In the genomic region with DNA sequence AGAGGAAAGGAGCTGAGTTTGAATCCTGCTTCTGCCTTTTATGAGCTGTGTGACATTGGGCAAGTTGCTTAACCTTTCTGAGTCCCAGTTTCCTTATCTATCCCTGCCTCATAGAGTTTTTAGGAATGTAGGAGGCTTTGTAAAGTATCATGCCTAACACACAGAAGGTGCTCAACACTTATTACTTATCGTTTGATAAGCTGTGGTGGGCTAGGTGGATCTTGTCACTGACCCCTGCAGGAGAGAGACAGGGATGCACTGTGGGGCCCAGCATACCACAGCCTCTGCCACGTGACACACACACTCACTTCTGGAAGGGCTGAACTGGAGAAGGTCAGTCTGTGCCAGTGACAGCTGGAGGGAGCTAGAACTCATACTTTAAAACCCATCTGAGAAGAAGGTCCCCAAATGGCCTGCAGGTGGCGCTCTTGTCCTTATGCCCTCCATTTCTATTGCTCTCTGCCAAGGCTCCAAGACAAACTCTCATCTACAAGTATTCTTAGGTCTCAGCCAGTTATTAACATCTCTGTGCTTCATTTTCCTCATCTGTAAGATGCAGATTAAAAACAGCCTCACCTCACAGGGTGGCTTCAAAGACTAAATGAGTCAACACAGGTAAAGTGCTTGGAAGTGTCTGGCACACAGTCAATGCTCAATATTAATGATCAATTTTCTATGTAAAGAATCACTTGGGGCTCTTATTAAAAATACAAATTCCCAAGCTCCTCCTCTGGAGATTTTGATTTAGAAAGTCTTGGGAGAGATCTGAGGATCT, we compare ENCODE assay signal across 1 cellular context.
TF ChIP-seq lines count a peak whose summit lies in the region.

No MANE protein-coding gene starts in this region.

TF ChIP-seq in HepG2, 621 proteins besides CTCF, POLR2A, EP300 and RAD21 (continued from another document and continues in another):
- TF ChIP-seq, protein P1, sequence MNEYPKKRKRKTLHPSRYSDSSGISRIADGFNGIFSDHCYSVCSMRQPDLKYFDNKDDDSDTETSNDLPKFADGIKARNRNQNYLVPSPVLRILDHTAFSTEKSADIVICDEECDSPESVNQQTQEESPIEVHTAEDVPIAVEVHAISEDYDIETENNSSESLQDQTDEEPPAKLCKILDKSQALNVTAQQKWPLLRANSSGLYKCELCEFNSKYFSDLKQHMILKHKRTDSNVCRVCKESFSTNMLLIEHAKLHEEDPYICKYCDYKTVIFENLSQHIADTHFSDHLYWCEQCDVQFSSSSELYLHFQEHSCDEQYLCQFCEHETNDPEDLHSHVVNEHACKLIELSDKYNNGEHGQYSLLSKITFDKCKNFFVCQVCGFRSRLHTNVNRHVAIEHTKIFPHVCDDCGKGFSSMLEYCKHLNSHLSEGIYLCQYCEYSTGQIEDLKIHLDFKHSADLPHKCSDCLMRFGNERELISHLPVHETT (CRISPR knock-in tag; conservative IDR thresholded peaks at IDR 0.05) = no peak
- TF ChIP-seq, protein P2, sequence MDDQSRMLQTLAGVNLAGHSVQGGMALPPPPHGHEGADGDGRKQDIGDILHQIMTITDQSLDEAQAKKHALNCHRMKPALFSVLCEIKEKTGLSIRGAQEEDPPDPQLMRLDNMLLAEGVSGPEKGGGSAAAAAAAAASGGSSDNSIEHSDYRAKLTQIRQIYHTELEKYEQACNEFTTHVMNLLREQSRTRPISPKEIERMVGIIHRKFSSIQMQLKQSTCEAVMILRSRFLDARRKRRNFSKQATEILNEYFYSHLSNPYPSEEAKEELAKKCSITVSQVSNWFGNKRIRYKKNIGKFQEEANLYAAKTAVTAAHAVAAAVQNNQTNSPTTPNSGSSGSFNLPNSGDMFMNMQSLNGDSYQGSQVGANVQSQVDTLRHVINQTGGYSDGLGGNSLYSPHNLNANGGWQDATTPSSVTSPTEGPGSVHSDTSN (CRISPR knock-in tag; IDR thresholded peaks at IDR 0.05; ENCODE audit: borderline replicate concordance) = no peak
- TF ChIP-seq ZMYM2 (CRISPR knock-in tag; IDR thresholded peaks at IDR 0.05) (peak; percentile 22; the same call in 1 of the 2 replicates), ZNF460 (CRISPR knock-in tag; IDR thresholded peaks at IDR 0.05; ENCODE audit: borderline replicate concordance) (no peak), ZSCAN21 (CRISPR knock-in tag; IDR thresholded peaks at IDR 0.05; ENCODE audit: borderline replicate concordance) (no peak), HOXD1 (CRISPR knock-in tag; IDR thresholded peaks at IDR 0.05) (no peak), MAFG (CRISPR knock-in tag; IDR thresholded peaks at IDR 0.05) (no peak), THYN1 (CRISPR knock-in tag; IDR thresholded peaks at IDR 0.05; ENCODE audit: borderline replicate concordance, low read depth) (no peak), TCF12 (IDR thresholded peaks at IDR 0.05) (no peak), TCF12 (CRISPR knock-in tag; IDR thresholded peaks at IDR 0.05) (no peak), NPAS2 (CRISPR knock-in tag; IDR thresholded peaks at IDR 0.05; ENCODE audit: borderline replicate concordance) (no peak), FLYWCH1 (CRISPR knock-in tag; IDR thresholded peaks at IDR 0.05) (no peak), KDM2A (CRISPR knock-in tag; IDR thresholded peaks at IDR 0.05; ENCODE audit: borderline replicate concordance, low read depth) (0 out of 2 replicates have a peak, but pooled peaks have one; percentile 31), NCOA5 (CRISPR knock-in tag; IDR thresholded peaks at IDR 0.05) (no peak), MYC (CRISPR knock-in tag; IDR thresholded peaks at IDR 0.05; ENCODE audit: borderline replicate concordance) (0 out of 2 replicates have a peak, but pooled peaks have one; percentile 38), ZNF326 (CRISPR knock-in tag; IDR thresholded peaks at IDR 0.05; ENCODE audit: borderline replicate concordance) (no peak), BHLHE40 (IDR thresholded peaks at IDR 0.05; ENCODE audit: low read length) (peak; percentile 81), ZSCAN12 (CRISPR knock-in tag; IDR thresholded peaks at IDR 0.05) (no peak), MAFK (conservative IDR thresholded peaks at IDR 0.05 in 1 of 2, IDR thresholded peaks at IDR 0.05 in 1 of 2; ENCODE audit: low read length in 2 of 2) (no peak), ZSCAN20 (CRISPR knock-in tag; IDR thresholded peaks at IDR 0.05; ENCODE audit: borderline replicate concordance) (no peak), PCBP1 (IDR thresholded peaks at IDR 0.05; ENCODE audit: borderline replicate concordance, low read depth, low read length) (no peak), ZFY (CRISPR knock-in tag; IDR thresholded peaks at IDR 0.05) (no peak), MXD4 (CRISPR knock-in tag; IDR thresholded peaks at IDR 0.05) (peak; percentile 51), ZNF160 (CRISPR knock-in tag; IDR thresholded peaks at IDR 0.05) (no peak), FOXA3 (CRISPR knock-in tag; IDR thresholded peaks at IDR 0.05) (0 out of 2 replicates have a peak, but pooled peaks have one; percentile 21), ZNF432 (CRISPR knock-in tag; IDR thresholded peaks at IDR 0.05; ENCODE audit: borderline replicate concordance) (no peak)
- TF ChIP-seq, protein P3, sequence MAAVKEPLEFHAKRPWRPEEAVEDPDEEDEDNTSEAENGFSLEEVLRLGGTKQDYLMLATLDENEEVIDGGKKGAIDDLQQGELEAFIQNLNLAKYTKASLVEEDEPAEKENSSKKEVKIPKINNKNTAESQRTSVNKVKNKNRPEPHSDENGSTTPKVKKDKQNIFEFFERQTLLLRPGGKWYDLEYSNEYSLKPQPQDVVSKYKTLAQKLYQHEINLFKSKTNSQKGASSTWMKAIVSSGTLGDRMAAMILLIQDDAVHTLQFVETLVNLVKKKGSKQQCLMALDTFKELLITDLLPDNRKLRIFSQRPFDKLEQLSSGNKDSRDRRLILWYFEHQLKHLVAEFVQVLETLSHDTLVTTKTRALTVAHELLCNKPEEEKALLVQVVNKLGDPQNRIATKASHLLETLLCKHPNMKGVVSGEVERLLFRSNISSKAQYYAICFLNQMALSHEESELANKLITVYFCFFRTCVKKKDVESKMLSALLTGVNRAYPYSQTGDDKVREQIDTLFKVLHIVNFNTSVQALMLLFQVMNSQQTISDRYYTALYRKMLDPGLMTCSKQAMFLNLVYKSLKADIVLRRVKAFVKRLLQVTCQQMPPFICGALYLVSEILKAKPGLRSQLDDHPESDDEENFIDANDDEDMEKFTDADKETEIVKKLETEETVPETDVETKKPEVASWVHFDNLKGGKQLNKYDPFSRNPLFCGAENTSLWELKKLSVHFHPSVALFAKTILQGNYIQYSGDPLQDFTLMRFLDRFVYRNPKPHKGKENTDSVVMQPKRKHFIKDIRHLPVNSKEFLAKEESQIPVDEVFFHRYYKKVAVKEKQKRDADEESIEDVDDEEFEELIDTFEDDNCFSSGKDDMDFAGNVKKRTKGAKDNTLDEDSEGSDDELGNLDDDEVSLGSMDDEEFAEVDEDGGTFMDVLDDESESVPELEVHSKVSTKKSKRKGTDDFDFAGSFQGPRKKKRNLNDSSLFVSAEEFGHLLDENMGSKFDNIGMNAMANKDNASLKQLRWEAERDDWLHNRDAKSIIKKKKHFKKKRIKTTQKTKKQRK (IDR thresholded peaks at IDR 0.05; ENCODE audit: low read length) = no peak
- TF ChIP-seq, protein P4, sequence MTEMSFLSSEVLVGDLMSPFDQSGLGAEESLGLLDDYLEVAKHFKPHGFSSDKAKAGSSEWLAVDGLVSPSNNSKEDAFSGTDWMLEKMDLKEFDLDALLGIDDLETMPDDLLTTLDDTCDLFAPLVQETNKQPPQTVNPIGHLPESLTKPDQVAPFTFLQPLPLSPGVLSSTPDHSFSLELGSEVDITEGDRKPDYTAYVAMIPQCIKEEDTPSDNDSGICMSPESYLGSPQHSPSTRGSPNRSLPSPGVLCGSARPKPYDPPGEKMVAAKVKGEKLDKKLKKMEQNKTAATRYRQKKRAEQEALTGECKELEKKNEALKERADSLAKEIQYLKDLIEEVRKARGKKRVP (CRISPR knock-in tag; IDR thresholded peaks at IDR 0.05) = no peak
- TF ChIP-seq, protein P5, sequence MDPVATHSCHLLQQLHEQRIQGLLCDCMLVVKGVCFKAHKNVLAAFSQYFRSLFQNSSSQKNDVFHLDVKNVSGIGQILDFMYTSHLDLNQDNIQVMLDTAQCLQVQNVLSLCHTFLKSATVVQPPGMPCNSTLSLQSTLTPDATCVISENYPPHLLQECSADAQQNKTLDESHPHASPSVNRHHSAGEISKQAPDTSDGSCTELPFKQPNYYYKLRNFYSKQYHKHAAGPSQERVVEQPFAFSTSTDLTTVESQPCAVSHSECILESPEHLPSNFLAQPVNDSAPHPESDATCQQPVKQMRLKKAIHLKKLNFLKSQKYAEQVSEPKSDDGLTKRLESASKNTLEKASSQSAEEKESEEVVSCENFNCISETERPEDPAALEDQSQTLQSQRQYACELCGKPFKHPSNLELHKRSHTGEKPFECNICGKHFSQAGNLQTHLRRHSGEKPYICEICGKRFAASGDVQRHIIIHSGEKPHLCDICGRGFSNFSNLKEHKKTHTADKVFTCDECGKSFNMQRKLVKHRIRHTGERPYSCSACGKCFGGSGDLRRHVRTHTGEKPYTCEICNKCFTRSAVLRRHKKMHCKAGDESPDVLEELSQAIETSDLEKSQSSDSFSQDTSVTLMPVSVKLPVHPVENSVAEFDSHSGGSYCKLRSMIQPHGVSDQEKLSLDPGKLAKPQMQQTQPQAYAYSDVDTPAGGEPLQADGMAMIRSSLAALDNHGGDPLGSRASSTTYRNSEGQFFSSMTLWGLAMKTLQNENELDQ (CRISPR knock-in tag; IDR thresholded peaks at IDR 0.05; ENCODE audit: borderline replicate concordance) = no peak
- TF ChIP-seq, protein P6, sequence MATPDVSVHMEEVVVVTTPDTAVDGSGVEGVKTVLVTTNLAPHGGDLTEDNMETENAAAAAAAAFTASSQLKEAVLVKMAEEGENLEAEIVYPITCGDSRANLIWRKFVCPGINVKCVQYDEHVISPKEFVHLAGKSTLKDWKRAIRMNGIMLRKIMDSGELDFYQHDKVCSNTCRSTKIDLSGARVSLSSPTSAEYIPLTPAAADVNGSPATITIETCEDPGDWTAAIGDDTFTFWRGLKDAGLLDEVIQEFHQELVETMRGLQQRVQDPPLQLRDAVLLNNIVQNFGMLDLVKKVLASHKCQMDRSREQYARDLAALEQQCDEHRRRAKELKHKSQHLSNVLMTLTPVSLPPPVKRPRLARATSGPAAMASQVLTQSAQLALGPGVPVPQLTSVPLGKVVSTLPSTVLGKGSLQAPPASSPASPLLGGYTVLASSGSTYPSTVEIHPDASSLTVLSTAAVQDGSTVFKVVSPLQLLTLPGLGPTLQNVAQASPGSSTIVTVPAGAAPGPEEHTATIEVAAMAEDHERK (CRISPR knock-in tag; IDR thresholded peaks at IDR 0.05; ENCODE audit: low read depth) = no peak
- TF ChIP-seq, protein P7, sequence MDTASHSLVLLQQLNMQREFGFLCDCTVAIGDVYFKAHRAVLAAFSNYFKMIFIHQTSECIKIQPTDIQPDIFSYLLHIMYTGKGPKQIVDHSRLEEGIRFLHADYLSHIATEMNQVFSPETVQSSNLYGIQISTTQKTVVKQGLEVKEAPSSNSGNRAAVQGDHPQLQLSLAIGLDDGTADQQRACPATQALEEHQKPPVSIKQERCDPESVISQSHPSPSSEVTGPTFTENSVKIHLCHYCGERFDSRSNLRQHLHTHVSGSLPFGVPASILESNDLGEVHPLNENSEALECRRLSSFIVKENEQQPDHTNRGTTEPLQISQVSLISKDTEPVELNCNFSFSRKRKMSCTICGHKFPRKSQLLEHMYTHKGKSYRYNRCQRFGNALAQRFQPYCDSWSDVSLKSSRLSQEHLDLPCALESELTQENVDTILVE (CRISPR knock-in tag; IDR thresholded peaks at IDR 0.05) = peak; percentile 45; the same call in 1 of the 2 replicates
- TF ChIP-seq, protein P8, sequence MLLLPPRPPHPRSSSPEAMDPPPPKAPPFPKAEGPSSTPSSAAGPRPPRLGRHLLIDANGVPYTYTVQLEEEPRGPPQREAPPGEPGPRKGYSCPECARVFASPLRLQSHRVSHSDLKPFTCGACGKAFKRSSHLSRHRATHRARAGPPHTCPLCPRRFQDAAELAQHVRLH (CRISPR knock-in tag; IDR thresholded peaks at IDR 0.05; ENCODE audit: borderline replicate concordance, low read depth) = peak; percentile 75; the same call in 1 of the 2 replicates
- TF ChIP-seq, protein P9, sequence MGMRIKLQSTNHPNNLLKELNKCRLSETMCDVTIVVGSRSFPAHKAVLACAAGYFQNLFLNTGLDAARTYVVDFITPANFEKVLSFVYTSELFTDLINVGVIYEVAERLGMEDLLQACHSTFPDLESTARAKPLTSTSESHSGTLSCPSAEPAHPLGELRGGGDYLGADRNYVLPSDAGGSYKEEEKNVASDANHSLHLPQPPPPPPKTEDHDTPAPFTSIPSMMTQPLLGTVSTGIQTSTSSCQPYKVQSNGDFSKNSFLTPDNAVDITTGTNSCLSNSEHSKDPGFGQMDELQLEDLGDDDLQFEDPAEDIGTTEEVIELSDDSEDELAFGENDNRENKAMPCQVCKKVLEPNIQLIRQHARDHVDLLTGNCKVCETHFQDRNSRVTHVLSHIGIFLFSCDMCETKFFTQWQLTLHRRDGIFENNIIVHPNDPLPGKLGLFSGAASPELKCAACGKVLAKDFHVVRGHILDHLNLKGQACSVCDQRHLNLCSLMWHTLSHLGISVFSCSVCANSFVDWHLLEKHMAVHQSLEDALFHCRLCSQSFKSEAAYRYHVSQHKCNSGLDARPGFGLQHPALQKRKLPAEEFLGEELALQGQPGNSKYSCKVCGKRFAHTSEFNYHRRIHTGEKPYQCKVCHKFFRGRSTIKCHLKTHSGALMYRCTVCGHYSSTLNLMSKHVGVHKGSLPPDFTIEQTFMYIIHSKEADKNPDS (CRISPR knock-in tag; IDR thresholded peaks at IDR 0.05) = no peak
- TF ChIP-seq, protein P10, sequence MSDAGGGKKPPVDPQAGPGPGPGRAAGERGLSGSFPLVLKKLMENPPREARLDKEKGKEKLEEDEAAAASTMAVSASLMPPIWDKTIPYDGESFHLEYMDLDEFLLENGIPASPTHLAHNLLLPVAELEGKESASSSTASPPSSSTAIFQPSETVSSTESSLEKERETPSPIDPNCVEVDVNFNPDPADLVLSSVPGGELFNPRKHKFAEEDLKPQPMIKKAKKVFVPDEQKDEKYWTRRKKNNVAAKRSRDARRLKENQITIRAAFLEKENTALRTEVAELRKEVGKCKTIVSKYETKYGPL (CRISPR knock-in tag; IDR thresholded peaks at IDR 0.05) = no peak
- TF ChIP-seq, protein P11, sequence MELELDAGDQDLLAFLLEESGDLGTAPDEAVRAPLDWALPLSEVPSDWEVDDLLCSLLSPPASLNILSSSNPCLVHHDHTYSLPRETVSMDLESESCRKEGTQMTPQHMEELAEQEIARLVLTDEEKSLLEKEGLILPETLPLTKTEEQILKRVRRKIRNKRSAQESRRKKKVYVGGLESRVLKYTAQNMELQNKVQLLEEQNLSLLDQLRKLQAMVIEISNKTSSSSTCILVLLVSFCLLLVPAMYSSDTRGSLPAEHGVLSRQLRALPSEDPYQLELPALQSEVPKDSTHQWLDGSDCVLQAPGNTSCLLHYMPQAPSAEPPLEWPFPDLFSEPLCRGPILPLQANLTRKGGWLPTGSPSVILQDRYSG (CRISPR knock-in tag; IDR thresholded peaks at IDR 0.05) = no peak
- TF ChIP-seq, protein P12, sequence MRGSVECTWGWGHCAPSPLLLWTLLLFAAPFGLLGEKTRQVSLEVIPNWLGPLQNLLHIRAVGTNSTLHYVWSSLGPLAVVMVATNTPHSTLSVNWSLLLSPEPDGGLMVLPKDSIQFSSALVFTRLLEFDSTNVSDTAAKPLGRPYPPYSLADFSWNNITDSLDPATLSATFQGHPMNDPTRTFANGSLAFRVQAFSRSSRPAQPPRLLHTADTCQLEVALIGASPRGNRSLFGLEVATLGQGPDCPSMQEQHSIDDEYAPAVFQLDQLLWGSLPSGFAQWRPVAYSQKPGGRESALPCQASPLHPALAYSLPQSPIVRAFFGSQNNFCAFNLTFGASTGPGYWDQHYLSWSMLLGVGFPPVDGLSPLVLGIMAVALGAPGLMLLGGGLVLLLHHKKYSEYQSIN (CRISPR knock-in tag; IDR thresholded peaks at IDR 0.05; ENCODE audit: borderline replicate concordance) = no peak
